15 cellular contexts compared by ENCODE assay signal in the genomic region with DNA sequence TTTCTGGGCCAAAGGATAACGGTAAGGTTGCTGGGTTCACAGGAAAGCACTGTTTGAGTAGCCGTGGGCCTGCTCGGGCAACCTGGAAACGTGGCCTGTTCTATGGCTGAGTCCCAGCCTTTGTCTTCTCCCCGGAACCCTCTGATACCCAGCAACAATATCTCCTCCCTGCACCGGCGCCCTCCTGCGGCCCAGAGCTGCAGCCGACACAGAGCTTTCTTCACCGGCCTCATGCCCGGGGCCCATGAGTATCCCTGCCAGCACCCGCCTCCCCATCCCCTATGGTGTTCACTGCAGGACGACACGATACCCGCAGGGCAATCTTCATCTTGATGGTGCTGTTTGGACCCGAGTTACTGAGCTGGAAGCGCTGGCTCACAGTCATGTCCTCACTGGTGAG. TPM values are rescaled to one million over a fixed set of nuclear protein-coding genes. Genes with fewer than 3 reads are reported as not detected.
A peak's percentile ranks its signal among the peaks of the same experiment; 100 is the strongest.
DNase-seq lines count a peak whose midpoint lies in the region; ATAC-seq and TF ChIP-seq lines count a peak whose summit lies in the region.
"Had no signal": no experiment of that assay in that cellular context is flagged by ENCODE, and none has a peak within 500 bp of the region (broad histone marks: within the 10 kb centered on the region; RNA-seq: fewer than 3 reads in every experiment).

No MANE protein-coding gene starts in this region.

- peak overlapping the region; percentile 28 for H3K27ac Mint-ChIP-seq in activated naive CD8-positive, alpha-beta T cell
- H3K27ac Mint-ChIP-seq: B cell; CD8-positive, alpha-beta T cell had no signal

- H3K4me1 Mint-ChIP-seq in activated naive CD8-positive, alpha-beta T cell (ENCODE audit: low read depth), result no peaks in the 10 kb centered on the region
- H3K4me1 Mint-ChIP-seq: B cell had no signal

- in situ Hi-C loops in GM13977 (cut with MboI; ENCODE audit: low pct_unique_long_range_greater_than_20kb, low sequenced_read_pairs, unreplicated experiment), result no loop called here

- H3K36me3 Mint-ChIP-seq in activated naive CD8-positive, alpha-beta T cell, result peaks cover 8% of the 10 kb centered on the region

- H3K27me3 ChIP-seq in H7 (ENCODE audit: control insufficient read depth, insufficient read depth, low read length), result no peaks in the 10 kb centered on the region

- H3K4me3 Mint-ChIP-seq in activated naive CD8-positive, alpha-beta T cell, result no peak overlapping the region
- H3K4me3 Mint-ChIP-seq: B cell; CD8-positive, alpha-beta T cell had no signal

- ATAC-seq in HG03378 (IDR thresholded peaks at IDR 0.05; ENCODE audit: unreplicated experiment), result no peak
- ATAC-seq: CD8-positive, alpha-beta T cell; HepG2 had no signal

- DNase-seq in ELF-1 (ENCODE audit: low read depth, low spot score), result peak; percentile 55
- peak; percentile 71 for DNase-seq in H7
- DNase-seq in iPS-NIHi7 (ENCODE audit: extremely low spot score), result peak; percentile 62
- no peak for DNase-seq in GM13977 (ENCODE audit: low spot score)
- DNase-seq in NCI-H510A (lab: John Stamatoyannopoulos, UW), result no peak
- DNase-seq: CD8-positive, alpha-beta T cell; Karpas-422; MM.1S; NCI-H1105; NCI-H1694 treated with DMSO at 0.1 percent for 48 hours; SHP77 had no signal

- no peak for TF ChIP-seq CTCF in GM13977 (IDR thresholded peaks at IDR 0.05; ENCODE audit: extremely low read depth, insufficient read depth, missing control alignments)

- no peaks in the 10 kb centered on the region for H3K27me3 Mint-ChIP-seq in activated naive CD8-positive, alpha-beta T cell
- H3K27me3 Mint-ChIP-seq: B cell had no signal

- H3K4me3 ChIP-seq in H7 (ENCODE audit: insufficient read depth, low read depth, low read length), result no peak overlapping the region

- H3K9me3 Mint-ChIP-seq in activated naive CD8-positive, alpha-beta T cell (ENCODE audit: low read depth), result no peaks in the 10 kb centered on the region
- H3K9me3 Mint-ChIP-seq: CD8-positive, alpha-beta T cell had no signal

- peaks cover 13% of the 10 kb centered on the region for H3K36me3 ChIP-seq in H7 (replicated peaks; ENCODE audit: control insufficient read depth, insufficient read depth, low read length)

RNA-seq across cellular contexts. Expression of gene NCAPG2, which starts 38.6 kb away (rescaled TPM):
- 41.1 and 50.9 TPM in 2 replicates for total RNA-seq in H7 (2014; rRNA removed; shearing (Covaris generic))

Comparison
In these comparisons a context has a peak if more than half of its experiments do, and no peak if none do; other contexts are left out.
1. DNase-seq: peak in ELF-1 (single experiment), H7 (single experiment) and iPS-NIHi7 (single experiment); none in GM13977 (single experiment) and NCI-H510A (single experiment).